Comparison of ENCODE assay signal across 1 cellular context in the genomic region with DNA sequence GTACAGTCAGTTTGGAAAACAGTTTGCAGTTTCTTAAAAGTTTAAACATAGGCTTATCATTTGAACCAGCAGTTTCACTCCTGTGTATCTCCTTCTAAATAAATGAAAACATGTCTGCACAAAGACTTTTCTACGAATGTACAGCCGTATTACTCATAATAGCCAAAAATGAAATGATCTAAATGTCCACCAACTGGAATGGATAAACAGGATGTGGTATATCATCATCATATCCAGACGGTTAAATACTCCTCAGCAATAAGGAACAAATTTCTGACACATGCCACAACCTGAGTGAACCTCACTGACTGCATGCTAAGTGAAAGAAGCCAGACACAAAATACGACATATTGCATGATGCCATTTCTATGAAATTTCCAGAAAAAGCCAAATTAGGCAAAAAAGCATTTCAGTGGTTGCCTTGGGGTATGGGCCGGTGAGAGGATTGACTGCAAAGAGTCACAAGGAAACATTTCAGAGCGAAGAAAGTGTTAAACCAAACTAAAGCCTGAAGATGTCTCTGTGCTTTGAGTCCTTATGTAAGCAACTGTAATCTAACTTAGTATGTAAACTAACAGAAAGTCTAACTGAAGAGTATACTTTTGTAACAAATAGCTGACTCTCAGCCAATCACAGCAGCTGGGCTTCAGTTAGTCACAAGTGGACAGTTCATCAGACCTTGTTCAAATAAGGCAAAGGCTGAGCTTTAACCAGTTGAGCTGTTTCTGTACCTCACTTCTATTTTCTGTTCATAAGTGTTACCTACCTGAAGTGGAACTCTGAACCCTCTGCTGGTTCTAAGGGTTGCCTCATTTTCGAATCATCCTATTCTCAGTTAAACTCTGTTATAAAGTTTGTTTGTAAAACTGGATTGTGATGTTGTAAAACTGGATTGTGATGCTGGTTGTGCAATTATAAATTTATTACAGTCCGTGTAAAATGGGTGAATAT.
A peak's percentile ranks its signal among the peaks of the same experiment; 100 is the strongest.
TF ChIP-seq lines count a peak whose summit lies in the region.

No MANE protein-coding gene starts in this region.

TF ChIP-seq in HepG2, 621 proteins besides CTCF, POLR2A, EP300 and RAD21 (continued from another document and continues in another):
- TF ChIP-seq, protein P1, sequence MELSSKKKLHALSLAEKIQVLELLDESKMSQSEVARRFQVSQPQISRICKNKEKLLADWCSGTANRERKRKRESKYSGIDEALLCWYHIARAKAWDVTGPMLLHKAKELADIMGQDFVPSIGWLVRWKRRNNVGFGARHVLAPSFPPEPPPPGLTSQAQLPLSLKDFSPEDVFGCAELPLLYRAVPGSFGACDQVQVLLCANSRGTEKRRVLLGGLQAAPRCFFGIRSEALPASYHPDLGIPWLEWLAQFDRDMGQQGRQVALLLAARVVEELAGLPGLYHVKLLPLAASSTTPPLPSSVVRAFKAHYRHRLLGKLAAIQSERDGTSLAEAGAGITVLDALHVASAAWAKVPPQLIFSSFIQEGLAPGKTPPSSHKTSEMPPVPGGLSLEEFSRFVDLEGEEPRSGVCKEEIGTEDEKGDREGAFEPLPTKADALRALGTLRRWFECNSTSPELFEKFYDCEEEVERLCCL (CRISPR knock-in tag; IDR thresholded peaks at IDR 0.05; ENCODE audit: borderline replicate concordance): no peak
- TF ChIP-seq, protein P2, sequence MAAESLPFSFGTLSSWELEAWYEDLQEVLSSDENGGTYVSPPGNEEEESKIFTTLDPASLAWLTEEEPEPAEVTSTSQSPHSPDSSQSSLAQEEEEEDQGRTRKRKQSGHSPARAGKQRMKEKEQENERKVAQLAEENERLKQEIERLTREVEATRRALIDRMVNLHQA (CRISPR knock-in tag; IDR thresholded peaks at IDR 0.05): no peak
- TF ChIP-seq ZBTB20 (CRISPR knock-in tag; IDR thresholded peaks at IDR 0.05; ENCODE audit: borderline replicate concordance, low read depth) (peak; percentile 49; the same call in 1 of the 2 replicates), ZNF383 (CRISPR knock-in tag; IDR thresholded peaks at IDR 0.05; ENCODE audit: borderline replicate concordance) (no peak), MXI1 (IDR thresholded peaks at IDR 0.05; ENCODE audit: borderline replicate concordance, low read depth, low read length) (peak; percentile 23; the same call in 1 of the 3 replicates), RFXAP (CRISPR knock-in tag; IDR thresholded peaks at IDR 0.05; ENCODE audit: borderline replicate concordance) (peak; percentile 71; the same call in 1 of the 2 replicates), SKI (IDR thresholded peaks at IDR 0.05; ENCODE audit: partially characterized antibody) (no peak), PCBP1 (IDR thresholded peaks at IDR 0.05; ENCODE audit: borderline replicate concordance, low read depth, low read length) (no peak), TMF1 (CRISPR knock-in tag; IDR thresholded peaks at IDR 0.05; ENCODE audit: low read depth) (no peak), GTF3A (CRISPR knock-in tag; conservative IDR thresholded peaks at IDR 0.05) (no peak), NFIB (CRISPR knock-in tag; IDR thresholded peaks at IDR 0.05; ENCODE audit: borderline replicate concordance) (no peak), IKZF4 (CRISPR knock-in tag; IDR thresholded peaks at IDR 0.05; ENCODE audit: borderline replicate concordance, low read depth, not compliant biosample characterization) (no peak), SNAPC2 (CRISPR knock-in tag; IDR thresholded peaks at IDR 0.05) (no peak), ZFP82 (CRISPR knock-in tag; IDR thresholded peaks at IDR 0.05; ENCODE audit: borderline replicate concordance) (no peak), PTBP1 (IDR thresholded peaks at IDR 0.05; ENCODE audit: low read depth, low read length, poor library complexity, severe bottlenecking) (no peak), ZNF468 (CRISPR knock-in tag; IDR thresholded peaks at IDR 0.05) (no peak), HNRNPL (IDR thresholded peaks at IDR 0.05; ENCODE audit: low read depth, low read length) (no peak), NFATC3 (CRISPR knock-in tag; IDR thresholded peaks at IDR 0.05) (no peak), HOXD1 (CRISPR knock-in tag; IDR thresholded peaks at IDR 0.05) (no peak), CBFB (CRISPR knock-in tag; IDR thresholded peaks at IDR 0.05) (no peak), HNF4G (IDR thresholded peaks at IDR 0.05; ENCODE audit: borderline replicate concordance, low read depth, low read length) (no peak), HNF4G (CRISPR knock-in tag; IDR thresholded peaks at IDR 0.05; ENCODE audit: borderline replicate concordance, low read depth) (no peak)
- TF ChIP-seq, protein P3, sequence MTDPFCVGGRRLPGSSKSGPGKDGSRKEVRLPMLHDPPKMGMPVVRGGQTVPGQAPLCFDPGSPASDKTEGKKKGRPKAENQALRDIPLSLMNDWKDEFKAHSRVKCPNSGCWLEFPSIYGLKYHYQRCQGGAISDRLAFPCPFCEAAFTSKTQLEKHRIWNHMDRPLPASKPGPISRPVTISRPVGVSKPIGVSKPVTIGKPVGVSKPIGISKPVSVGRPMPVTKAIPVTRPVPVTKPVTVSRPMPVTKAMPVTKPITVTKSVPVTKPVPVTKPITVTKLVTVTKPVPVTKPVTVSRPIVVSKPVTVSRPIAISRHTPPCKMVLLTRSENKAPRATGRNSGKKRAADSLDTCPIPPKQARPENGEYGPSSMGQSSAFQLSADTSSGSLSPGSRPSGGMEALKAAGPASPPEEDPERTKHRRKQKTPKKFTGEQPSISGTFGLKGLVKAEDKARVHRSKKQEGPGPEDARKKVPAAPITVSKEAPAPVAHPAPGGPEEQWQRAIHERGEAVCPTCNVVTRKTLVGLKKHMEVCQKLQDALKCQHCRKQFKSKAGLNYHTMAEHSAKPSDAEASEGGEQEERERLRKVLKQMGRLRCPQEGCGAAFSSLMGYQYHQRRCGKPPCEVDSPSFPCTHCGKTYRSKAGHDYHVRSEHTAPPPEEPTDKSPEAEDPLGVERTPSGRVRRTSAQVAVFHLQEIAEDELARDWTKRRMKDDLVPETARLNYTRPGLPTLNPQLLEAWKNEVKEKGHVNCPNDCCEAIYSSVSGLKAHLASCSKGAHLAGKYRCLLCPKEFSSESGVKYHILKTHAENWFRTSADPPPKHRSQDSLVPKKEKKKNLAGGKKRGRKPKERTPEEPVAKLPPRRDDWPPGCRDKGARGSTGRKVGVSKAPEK (CRISPR knock-in tag; IDR thresholded peaks at IDR 0.05; ENCODE audit: borderline replicate concordance): no peak
- TF ChIP-seq, protein P4, sequence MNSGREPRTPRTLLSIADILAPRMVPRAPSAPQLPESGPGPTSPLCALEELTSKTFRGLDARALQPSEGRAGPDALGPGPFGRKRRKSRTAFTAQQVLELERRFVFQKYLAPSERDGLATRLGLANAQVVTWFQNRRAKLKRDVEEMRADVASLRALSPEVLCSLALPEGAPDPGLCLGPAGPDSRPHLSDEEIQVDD (CRISPR knock-in tag; IDR thresholded peaks at IDR 0.05; ENCODE audit: borderline replicate concordance): no peak
- TF ChIP-seq, protein P5, sequence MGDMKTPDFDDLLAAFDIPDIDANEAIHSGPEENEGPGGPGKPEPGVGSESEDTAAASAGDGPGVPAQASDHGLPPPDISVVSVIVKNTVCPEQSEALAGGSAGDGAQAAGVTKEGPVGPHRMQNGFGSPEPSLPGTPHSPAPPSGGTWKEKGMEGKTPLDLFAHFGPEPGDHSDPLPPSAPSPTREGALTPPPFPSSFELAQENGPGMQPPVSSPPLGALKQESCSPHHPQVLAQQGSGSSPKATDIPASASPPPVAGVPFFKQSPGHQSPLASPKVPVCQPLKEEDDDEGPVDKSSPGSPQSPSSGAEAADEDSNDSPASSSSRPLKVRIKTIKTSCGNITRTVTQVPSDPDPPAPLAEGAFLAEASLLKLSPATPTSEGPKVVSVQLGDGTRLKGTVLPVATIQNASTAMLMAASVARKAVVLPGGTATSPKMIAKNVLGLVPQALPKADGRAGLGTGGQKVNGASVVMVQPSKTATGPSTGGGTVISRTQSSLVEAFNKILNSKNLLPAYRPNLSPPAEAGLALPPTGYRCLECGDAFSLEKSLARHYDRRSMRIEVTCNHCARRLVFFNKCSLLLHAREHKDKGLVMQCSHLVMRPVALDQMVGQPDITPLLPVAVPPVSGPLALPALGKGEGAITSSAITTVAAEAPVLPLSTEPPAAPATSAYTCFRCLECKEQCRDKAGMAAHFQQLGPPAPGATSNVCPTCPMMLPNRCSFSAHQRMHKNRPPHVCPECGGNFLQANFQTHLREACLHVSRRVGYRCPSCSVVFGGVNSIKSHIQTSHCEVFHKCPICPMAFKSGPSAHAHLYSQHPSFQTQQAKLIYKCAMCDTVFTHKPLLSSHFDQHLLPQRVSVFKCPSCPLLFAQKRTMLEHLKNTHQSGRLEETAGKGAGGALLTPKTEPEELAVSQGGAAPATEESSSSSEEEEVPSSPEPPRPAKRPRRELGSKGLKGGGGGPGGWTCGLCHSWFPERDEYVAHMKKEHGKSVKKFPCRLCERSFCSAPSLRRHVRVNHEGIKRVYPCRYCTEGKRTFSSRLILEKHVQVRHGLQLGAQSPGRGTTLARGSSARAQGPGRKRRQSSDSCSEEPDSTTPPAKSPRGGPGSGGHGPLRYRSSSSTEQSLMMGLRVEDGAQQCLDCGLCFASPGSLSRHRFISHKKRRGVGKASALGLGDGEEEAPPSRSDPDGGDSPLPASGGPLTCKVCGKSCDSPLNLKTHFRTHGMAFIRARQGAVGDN (CRISPR knock-in tag; IDR thresholded peaks at IDR 0.05): no peak
- TF ChIP-seq, protein P6, sequence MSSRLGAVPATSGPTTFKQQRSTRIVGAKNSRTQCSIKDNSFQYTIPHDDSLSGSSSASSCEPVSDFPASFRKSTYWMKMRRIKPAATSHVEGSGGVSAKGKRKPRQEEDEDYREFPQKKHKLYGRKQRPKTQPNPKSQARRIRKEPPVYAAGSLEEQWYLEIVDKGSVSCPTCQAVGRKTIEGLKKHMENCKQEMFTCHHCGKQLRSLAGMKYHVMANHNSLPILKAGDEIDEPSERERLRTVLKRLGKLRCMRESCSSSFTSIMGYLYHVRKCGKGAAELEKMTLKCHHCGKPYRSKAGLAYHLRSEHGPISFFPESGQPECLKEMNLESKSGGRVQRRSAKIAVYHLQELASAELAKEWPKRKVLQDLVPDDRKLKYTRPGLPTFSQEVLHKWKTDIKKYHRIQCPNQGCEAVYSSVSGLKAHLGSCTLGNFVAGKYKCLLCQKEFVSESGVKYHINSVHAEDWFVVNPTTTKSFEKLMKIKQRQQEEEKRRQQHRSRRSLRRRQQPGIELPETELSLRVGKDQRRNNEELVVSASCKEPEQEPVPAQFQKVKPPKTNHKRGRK (CRISPR knock-in tag; IDR thresholded peaks at IDR 0.05): no peak
- TF ChIP-seq, protein P7, sequence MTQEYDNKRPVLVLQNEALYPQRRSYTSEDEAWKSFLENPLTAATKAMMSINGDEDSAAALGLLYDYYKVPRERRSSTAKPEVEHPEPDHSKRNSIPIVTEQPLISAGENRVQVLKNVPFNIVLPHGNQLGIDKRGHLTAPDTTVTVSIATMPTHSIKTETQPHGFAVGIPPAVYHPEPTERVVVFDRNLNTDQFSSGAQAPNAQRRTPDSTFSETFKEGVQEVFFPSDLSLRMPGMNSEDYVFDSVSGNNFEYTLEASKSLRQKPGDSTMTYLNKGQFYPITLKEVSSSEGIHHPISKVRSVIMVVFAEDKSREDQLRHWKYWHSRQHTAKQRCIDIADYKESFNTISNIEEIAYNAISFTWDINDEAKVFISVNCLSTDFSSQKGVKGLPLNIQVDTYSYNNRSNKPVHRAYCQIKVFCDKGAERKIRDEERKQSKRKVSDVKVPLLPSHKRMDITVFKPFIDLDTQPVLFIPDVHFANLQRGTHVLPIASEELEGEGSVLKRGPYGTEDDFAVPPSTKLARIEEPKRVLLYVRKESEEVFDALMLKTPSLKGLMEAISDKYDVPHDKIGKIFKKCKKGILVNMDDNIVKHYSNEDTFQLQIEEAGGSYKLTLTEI (CRISPR knock-in tag; conservative IDR thresholded peaks at IDR 0.05): no peak
- TF ChIP-seq, protein P8, sequence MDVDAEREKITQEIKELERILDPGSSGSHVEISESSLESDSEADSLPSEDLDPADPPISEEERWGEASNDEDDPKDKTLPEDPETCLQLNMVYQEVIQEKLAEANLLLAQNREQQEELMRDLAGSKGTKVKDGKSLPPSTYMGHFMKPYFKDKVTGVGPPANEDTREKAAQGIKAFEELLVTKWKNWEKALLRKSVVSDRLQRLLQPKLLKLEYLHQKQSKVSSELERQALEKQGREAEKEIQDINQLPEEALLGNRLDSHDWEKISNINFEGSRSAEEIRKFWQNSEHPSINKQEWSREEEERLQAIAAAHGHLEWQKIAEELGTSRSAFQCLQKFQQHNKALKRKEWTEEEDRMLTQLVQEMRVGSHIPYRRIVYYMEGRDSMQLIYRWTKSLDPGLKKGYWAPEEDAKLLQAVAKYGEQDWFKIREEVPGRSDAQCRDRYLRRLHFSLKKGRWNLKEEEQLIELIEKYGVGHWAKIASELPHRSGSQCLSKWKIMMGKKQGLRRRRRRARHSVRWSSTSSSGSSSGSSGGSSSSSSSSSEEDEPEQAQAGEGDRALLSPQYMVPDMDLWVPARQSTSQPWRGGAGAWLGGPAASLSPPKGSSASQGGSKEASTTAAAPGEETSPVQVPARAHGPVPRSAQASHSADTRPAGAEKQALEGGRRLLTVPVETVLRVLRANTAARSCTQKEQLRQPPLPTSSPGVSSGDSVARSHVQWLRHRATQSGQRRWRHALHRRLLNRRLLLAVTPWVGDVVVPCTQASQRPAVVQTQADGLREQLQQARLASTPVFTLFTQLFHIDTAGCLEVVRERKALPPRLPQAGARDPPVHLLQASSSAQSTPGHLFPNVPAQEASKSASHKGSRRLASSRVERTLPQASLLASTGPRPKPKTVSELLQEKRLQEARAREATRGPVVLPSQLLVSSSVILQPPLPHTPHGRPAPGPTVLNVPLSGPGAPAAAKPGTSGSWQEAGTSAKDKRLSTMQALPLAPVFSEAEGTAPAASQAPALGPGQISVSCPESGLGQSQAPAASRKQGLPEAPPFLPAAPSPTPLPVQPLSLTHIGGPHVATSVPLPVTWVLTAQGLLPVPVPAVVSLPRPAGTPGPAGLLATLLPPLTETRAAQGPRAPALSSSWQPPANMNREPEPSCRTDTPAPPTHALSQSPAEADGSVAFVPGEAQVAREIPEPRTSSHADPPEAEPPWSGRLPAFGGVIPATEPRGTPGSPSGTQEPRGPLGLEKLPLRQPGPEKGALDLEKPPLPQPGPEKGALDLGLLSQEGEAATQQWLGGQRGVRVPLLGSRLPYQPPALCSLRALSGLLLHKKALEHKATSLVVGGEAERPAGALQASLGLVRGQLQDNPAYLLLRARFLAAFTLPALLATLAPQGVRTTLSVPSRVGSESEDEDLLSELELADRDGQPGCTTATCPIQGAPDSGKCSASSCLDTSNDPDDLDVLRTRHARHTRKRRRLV (CRISPR knock-in tag; IDR thresholded peaks at IDR 0.05): no peak
